In genomic region chr2:157302492-157303099, GRCh38 we compare ENCODE assay signal across 1 cellular context.
TF ChIP-seq lines count a peak whose summit lies in the region.

No MANE protein-coding gene starts in this region.

TF ChIP-seq in H1, 55 proteins besides CTCF, POLR2A, EP300 and RAD21:
- TF ChIP-seq BRCA1 (IDR thresholded peaks at IDR 0.05; ENCODE audit: low read depth, low read length): no peak
- TF ChIP-seq TEAD4 (IDR thresholded peaks at IDR 0.05; ENCODE audit: low read depth, low read length): 0 out of 2 replicates have a peak, but pooled peaks have one; percentile 2
